33 cellular contexts compared by ENCODE assay signal in genomic region chr13:51341804-51342203, GRCh38. TPM values are rescaled to one million over a fixed set of nuclear protein-coding genes. Genes with fewer than 3 reads are reported as not detected.
"Had no signal": no experiment of that assay in that cellular context is flagged by ENCODE, and none has a peak within 500 bp of the region (broad histone marks: within the 10 kb centered on the region; RNA-seq: fewer than 3 reads in every experiment).

No MANE protein-coding gene starts in this region.

- H3K27me3 Mint-ChIP-seq: dendritic cell treated with granulocyte-macrophage colony-stimulating factor and Interleukin-4, amounts not matched to agents 40 ng/mL and 50 ng/mL, for 4 days; effector memory CD8-positive, alpha-beta T cell; naive B cell had no signal

- H3K9me3 Mint-ChIP-seq: dendritic cell treated with granulocyte-macrophage colony-stimulating factor and Interleukin-4, amounts not matched to agents 40 ng/mL and 50 ng/mL, for 4 days; effector memory CD8-positive, alpha-beta T cell; endodermal cell; mesothelial cell of epicardium; naive B cell had no signal

- DNase-seq: colonic mucosa; cortex of kidney; effector CD8-positive, alpha-beta T cell; effector memory CD8-positive, alpha-beta T cell; endodermal cell; erythroblast; esophagus squamous epithelium; foreskin fibroblast; foreskin melanocyte; gastrocnemius medialis; glutamatergic neuron; head of caudate nucleus; heart right ventricle; hippocampal formation; left cardiac atrium; left lung; left ventricle myocardium superior; lower lobe of right lung; mesenchymal stem cell; mucosa of descending colon; naive B cell had no signal

- H3K36me3 ChIP-seq: colonic mucosa, esophagus squamous epithelium, gastrocnemius medialis, heart right ventricle, left lung, lower lobe of right lung had no signal

- ATAC-seq: effector memory CD8-positive, alpha-beta T cell; gastrocnemius medialis; heart right ventricle; left cardiac atrium; left lung; left ventricle myocardium superior; lower lobe of right lung; mucosa of descending colon had no signal

- FAIRE-seq: endometrium, islet of Langerhans, keratinocyte had no signal

- H3K4me3 Mint-ChIP-seq: dendritic cell treated with granulocyte-macrophage colony-stimulating factor and Interleukin-4, amounts not matched to agents 40 ng/mL and 50 ng/mL, for 4 days; effector memory CD8-positive, alpha-beta T cell; endodermal cell; mesothelial cell of epicardium; naive B cell had no signal

- H3K27ac Mint-ChIP-seq: dendritic cell treated with granulocyte-macrophage colony-stimulating factor and Interleukin-4, amounts not matched to agents 40 ng/mL and 50 ng/mL, for 4 days; effector memory CD8-positive, alpha-beta T cell; endodermal cell; mesothelial cell of epicardium had no signal

- H3K4me3 ChIP-seq: colonic mucosa, esophagus squamous epithelium, gastrocnemius medialis, heart right ventricle, left lung, lower lobe of right lung, mucosa of descending colon had no signal

- H3K4me1 Mint-ChIP-seq: naive B cell had no signal

- H3K36me3 Mint-ChIP-seq: mesothelial cell of epicardium, naive B cell had no signal

- H3K27me3 ChIP-seq: colonic mucosa, esophagus squamous epithelium, gastrocnemius medialis, heart right ventricle, left lung had no signal

- H3K9me3 ChIP-seq: colonic mucosa, esophagus squamous epithelium, gastrocnemius medialis, heart right ventricle, left lung, lower lobe of right lung, mucosa of descending colon had no signal

- H3K27ac ChIP-seq: colonic mucosa, epithelial cell of prostate, esophagus squamous epithelium, gastrocnemius medialis, heart right ventricle, left lung, lower lobe of right lung had no signal

- H3K4me1 ChIP-seq: colonic mucosa, esophagus squamous epithelium, gastrocnemius medialis, heart right ventricle, left lung, lower lobe of right lung had no signal

RNA-seq across cellular contexts. Expression of gene SERPINE3, which starts 2.3 kb away (rescaled TPM):
- total RNA-seq: colonic mucosa, dermis microvascular lymphatic vessel endothelial cell, esophagus mucosa, esophagus squamous epithelium, gastrocnemius medialis, heart right ventricle, kidney epithelial cell, left cardiac atrium, left lung, left ventricle myocardium superior, lower lobe of right lung, lung microvascular endothelial cell, mesenteric fat pad, mucosa of descending colon, myocyte had no signal
